ENCODE assay signal across 11 cellular contexts in the genomic region with DNA sequence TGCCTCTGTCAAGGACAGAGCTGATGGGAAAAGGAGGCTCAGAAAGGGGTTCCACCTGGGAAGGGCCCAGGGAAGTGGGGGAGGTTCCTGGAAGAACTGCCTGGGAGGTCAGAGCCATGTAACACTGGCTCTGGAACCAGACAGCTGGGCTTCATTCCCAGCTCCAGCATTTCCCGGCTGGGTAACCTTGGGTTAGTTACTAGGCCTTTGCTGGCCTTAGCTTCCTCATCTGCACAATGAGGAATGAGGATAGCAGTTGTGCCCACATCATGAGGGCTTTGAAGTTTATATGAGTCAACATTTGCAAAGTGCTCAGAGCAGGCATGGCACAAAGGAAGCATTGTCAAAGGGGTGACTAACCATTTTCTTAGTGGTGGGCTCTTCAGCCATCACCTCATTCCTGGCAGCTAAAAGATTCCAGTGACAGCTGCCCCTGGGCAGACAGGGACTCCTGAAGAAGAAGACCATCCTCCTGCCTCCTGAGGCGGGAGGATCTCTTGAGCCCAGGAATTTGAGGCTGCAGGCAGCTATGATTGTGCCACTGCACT. TPM values are rescaled to one million over a fixed set of nuclear protein-coding genes. Genes with fewer than 3 reads are reported as not detected.
DNase-seq lines count a peak whose midpoint lies in the region; ATAC-seq, FAIRE-seq and TF ChIP-seq lines count a peak whose summit lies in the region.
"Had no signal": no experiment of that assay in that cellular context is flagged by ENCODE, and none has a peak within 500 bp of the region (broad histone marks: within the 10 kb centered on the region; RNA-seq: fewer than 3 reads in every experiment).

No MANE protein-coding gene starts in this region.

- peak overlapping the region; percentile 43 to 96 (median 83) for H3K4me3 Mint-ChIP-seq in naive B cell

- FAIRE-seq in bronchial epithelial cell (lab: Jason Lieb, UNC), result no peak
- FAIRE-seq: GM12878 had no signal

- H3K27me3 Mint-ChIP-seq in naive B cell, result no peaks in the 10 kb centered on the region

- no peak overlapping the region for H3K4me3 ChIP-seq in AG10803 (ENCODE audit: low read length)
- no peak overlapping the region for H3K4me3 ChIP-seq in bronchial epithelial cell (ENCODE audit: low read depth, low read length)
- H3K4me3 ChIP-seq: GM12878 had no signal

- H3K27ac Mint-ChIP-seq in naive B cell, result peak overlapping the region; percentile 58 to 99 (median 94)

- H3K9me3 Mint-ChIP-seq in naive B cell, result peaks cover 0 to 5% (median 0%) of the 10 kb centered on the region in 7 donors

- DNase-seq in AG10803 (ENCODE audit: low read depth), result peak; percentile 75
- DNase-seq in LoVo (ENCODE audit: low spot score), result peak; percentile 70
- peak; percentile 93 for DNase-seq in bronchial epithelial cell (ENCODE audit: low read depth)
- DNase-seq in naive B cell, result no peak
- no peak for DNase-seq in NOMO-1 treated with dmso at 0.1 percent for 144 hours (lab: John Stamatoyannopoulos, UW; ENCODE audit: unreplicated experiment)
- DNase-seq: activated CD4-positive, alpha-beta T cell treated with anti-CD3 and anti-CD28 coated beads for 4 hours had no signal

- H3K4me1 Mint-ChIP-seq in naive B cell, result peaks cover 40 to 70% (median 56%) of the 10 kb centered on the region in 3 donors

- TF ChIP-seq CTCF in AG10803 (conservative IDR thresholded peaks at IDR 0.05; ENCODE audit: low read length) (no peak), bronchial epithelial cell (IDR thresholded peaks at IDR 0.05; ENCODE audit: insufficient read depth, low read length, severe bottlenecking) (no peak)

- no peaks in the 10 kb centered on the region for H3K27me3 ChIP-seq in bronchial epithelial cell (ENCODE audit: control insufficient read depth, insufficient read depth, low read length)

- peaks cover 10 to 15% of the 10 kb centered on the region in 2 donors for H3K36me3 Mint-ChIP-seq in naive B cell

- no peak for ATAC-seq in naive B cell (ENCODE audit: low read depth in 2 of 2)
- ATAC-seq in HG03175 (IDR thresholded peaks at IDR 0.05; ENCODE audit: unreplicated experiment), result no peak
- ATAC-seq in GM21576 (IDR thresholded peaks at IDR 0.05; ENCODE audit: unreplicated experiment), result no peak
- no peak for ATAC-seq in HG03025 (IDR thresholded peaks at IDR 0.05; ENCODE audit: low FRiP score, unreplicated experiment)
- ATAC-seq: GM12878 had no signal

- peaks cover 20% of the 10 kb centered on the region for H3K36me3 ChIP-seq in bronchial epithelial cell (ENCODE audit: control insufficient read depth, insufficient read depth, low read length)

RNA-seq across cellular contexts. Expression of a gene that starts 1.7 kb away (rescaled TPM):
- 58.4 and 117 TPM in 2 replicates for total RNA-seq in bronchial epithelial cell
- 100 to 1,000 TPM in 2 of 6 donors, 10 to 100 TPM in 4; 73.1 to 113 (median 75.9) TPM for polyA plus RNA-seq in naive B cell (ENCODE audit: low read depth in 6 of 6)

RNA-seq across cellular contexts. Expression of a gene that starts 9.5 kb away (rescaled TPM):
- 20.0 and 46.3 TPM in 2 replicates for total RNA-seq in bronchial epithelial cell
- polyA plus RNA-seq in naive B cell (ENCODE audit: low read depth in 6 of 6), result 100 to 1,000 TPM in 5 of 6 donors, 10 to 100 TPM in 1; 95.6 to 169 (median 116) TPM

RNA-seq across cellular contexts. Expression of a gene that starts 24.0 kb away (rescaled TPM):
- 327 and 466 TPM in 2 replicates for total RNA-seq in bronchial epithelial cell
- 10 to 100 TPM in 1 of 6 donors, 1 to 10 TPM in 5; 6.9 to 10.3 (median 7.5) TPM for polyA plus RNA-seq in naive B cell (ENCODE audit: low read depth in 6 of 6)

RNA-seq across cellular contexts. Expression of a gene that starts 44.8 kb away (rescaled TPM):
- 1.5 and 2.6 TPM in 2 replicates for total RNA-seq in bronchial epithelial cell
- not detected for polyA plus RNA-seq in naive B cell (ENCODE audit: low read depth in 6 of 6)
- total RNA-seq: GM12878 had no signal
- polyA plus RNA-seq: GM12878, neural cell had no signal

RNA-seq across cellular contexts. Expression of a gene that starts 51.9 kb away (rescaled TPM):
- total RNA-seq in bronchial epithelial cell, result 192 and 347 TPM in 2 replicates
- polyA plus RNA-seq in naive B cell (ENCODE audit: low read depth in 6 of 6), result 100 to 1,000 TPM; 141 to 216 (median 170) TPM

Comparison
In these comparisons a context has a peak if more than half of its experiments do, and no peak if none do; other contexts are left out.
1. DNase-seq: peak in AG10803 (single experiment), LoVo (single experiment) and bronchial epithelial cell (single experiment); none in naive B cell (single experiment) and NOMO-1 treated with dmso at 0.1 percent for 144 hours (single experiment).